ENCODE assay signal across 10 cellular contexts in the genomic region with DNA sequence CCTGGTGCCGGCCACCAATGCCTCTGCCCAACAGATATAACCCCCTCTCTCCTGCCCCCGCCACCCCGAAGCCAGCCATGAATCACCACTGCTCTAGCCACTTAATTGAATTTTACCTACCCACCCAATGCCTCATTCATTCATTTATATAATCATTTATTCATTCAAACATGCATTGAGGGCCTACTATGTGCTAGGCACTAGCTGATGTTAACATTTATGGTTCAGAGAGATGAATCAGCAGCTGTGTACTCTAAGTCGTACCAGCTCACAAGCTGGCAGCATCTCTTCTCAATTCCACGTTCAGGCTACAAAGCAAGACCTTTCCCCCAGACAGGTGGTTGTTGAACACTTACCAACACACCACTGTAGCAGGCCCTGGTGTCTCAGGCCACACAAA.
"Had no signal": no experiment of that assay in that cellular context is flagged by ENCODE, and none has a peak within 500 bp of the region (broad histone marks: within the 10 kb centered on the region; RNA-seq: fewer than 3 reads in every experiment).

No MANE protein-coding gene starts in this region.

- DNase-seq: GM23248, GOT3, H7, H9, HCEC 1CT, HFFc6 had no signal

- H3K36me3 ChIP-seq: HAP-1 had no signal

- FAIRE-seq: H54 had no signal

- H3K9ac ChIP-seq: GM23248 had no signal

- ATAC-seq: GM23338, HCT116 had no signal

- H3K4me3 ChIP-seq: GM23248, GM23338, HAP-1 had no signal

- H2AFZ ChIP-seq: GM23248, GM23338 had no signal

- H3K27ac ChIP-seq: GM23248 had no signal

- H3K4me1 ChIP-seq: HAP-1 had no signal

- H3K9me3 ChIP-seq: HAP-1 had no signal

- H3K4me2 ChIP-seq: GM23338 had no signal
